ENCODE assay signal across 8 cellular contexts in the genomic region with DNA sequence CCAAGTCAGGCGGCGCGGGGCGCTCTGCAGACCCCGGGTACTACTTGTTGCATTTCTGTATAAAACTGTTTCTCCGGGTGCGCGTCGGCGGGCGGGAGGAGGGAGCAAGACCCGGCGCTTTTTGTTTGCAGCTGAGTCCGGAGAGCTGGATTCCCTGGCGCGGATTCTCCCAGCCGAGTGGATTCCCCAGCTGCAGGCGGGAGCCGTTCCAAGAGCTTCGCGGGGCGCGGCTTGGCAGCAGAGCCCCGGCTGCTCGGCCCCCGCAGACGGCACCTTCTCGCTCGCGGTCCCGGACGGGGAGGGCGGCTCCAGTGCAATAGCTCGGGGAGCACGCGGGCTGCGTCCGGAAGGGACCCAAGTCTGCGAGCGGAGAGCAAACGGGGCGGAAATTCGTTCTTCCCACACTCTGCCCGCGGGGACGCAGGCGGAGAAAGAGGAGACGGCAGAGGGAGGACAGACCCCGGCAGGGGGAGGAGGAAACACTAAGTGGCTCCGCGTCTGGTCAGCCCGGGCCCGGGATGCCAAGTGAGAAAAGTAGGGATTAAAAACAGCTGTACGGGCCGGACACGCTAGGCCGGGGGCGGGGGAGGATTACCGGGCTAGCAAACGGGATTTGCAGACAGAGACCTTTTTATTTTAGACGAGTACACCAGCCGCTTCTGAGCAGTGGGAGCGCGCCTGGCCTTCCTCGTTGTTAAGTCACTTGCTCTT. TPM values are rescaled to one million over a fixed set of nuclear protein-coding genes. Genes with fewer than 3 reads are reported as not detected.
DNase-seq lines count a peak whose midpoint lies in the region; ATAC-seq and TF ChIP-seq lines count a peak whose summit lies in the region.

A gene with protein sequence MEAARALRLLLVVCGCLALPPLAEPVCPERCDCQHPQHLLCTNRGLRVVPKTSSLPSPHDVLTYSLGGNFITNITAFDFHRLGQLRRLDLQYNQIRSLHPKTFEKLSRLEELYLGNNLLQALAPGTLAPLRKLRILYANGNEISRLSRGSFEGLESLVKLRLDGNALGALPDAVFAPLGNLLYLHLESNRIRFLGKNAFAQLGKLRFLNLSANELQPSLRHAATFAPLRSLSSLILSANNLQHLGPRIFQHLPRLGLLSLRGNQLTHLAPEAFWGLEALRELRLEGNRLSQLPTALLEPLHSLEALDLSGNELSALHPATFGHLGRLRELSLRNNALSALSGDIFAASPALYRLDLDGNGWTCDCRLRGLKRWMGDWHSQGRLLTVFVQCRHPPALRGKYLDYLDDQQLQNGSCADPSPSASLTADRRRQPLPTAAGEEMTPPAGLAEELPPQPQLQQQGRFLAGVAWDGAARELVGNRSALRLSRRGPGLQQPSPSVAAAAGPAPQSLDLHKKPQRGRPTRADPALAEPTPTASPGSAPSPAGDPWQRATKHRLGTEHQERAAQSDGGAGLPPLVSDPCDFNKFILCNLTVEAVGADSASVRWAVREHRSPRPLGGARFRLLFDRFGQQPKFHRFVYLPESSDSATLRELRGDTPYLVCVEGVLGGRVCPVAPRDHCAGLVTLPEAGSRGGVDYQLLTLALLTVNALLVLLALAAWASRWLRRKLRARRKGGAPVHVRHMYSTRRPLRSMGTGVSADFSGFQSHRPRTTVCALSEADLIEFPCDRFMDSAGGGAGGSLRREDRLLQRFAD (minus strand): TSS at position 96 of the 711 bp plus-strand sequence. CDS start 284 bp downstream, outside the sequence.

- intact Hi-C loops in PC-9 (cut with micrococcal nuclease; ENCODE audit: unreplicated experiment): no loop called here

- H3K36me3 ChIP-seq in lung (ENCODE audit: control insufficient read depth in 2 of 2, insufficient read depth in 2 of 2, low read length in 2 of 2) (no peaks in the 10 kb centered on the region), PC-9 (ENCODE audit: low read depth) (no peaks in the 10 kb centered on the region)

- peaks cover 9% of the 10 kb centered on the region for H3K27me3 Mint-ChIP-seq in endothelial cell (ENCODE audit: unreplicated experiment)

- CTCF ChIA-PET in PC-9 (lab: Charles Lee): no interaction called here

- no peaks in the 10 kb centered on the region for H4K20me1 ChIP-seq in PC-9 (ENCODE audit: insufficient read depth)

- H3K27ac Mint-ChIP-seq in endothelial cell (ENCODE audit: unreplicated experiment): no peak within 1 kb of the TSS

- TF ChIP-seq CTCF in endothelial cell (IDR thresholded peaks at IDR 0.05; ENCODE audit: unreplicated experiment): no peak
- no peak for TF ChIP-seq CTCF in lung (IDR thresholded peaks at IDR 0.05; ENCODE audit: control extremely low read depth, extremely low read depth)
- TF ChIP-seq CTCF in PC-9 (conservative IDR thresholded peaks at IDR 0.05): no peak

- ATAC-seq in lung (ENCODE audit: insufficient read depth, low FRiP score) (peak; percentile 31), GM18909 (IDR thresholded peaks at IDR 0.05; ENCODE audit: poor library complexity, unreplicated experiment) (no peak)

- H3K27me3 ChIP-seq in lung (ENCODE audit: control insufficient read depth, insufficient read depth) (no peaks in the 10 kb centered on the region), PC-9 (ENCODE audit: insufficient read depth, low read depth) (no peaks in the 10 kb centered on the region)

- H3K4me1 Mint-ChIP-seq in endothelial cell (ENCODE audit: unreplicated experiment): peaks cover 9% of the 10 kb centered on the region

- WGBS in lung, 2 donors: 4 to 5% methylated on average over 65 of the region's 65 CpGs

- peak within 1 kb of the TSS; percentile 84 for H3K4me3 Mint-ChIP-seq in endothelial cell (ENCODE audit: unreplicated experiment)

- no peaks in the 10 kb centered on the region for H3K9me2 ChIP-seq in PC-9 (ENCODE audit: insufficient read depth)

- no TSS peak for BruUV-seq in PC-9 (replicated peaks; lab: Mats Ljungman, UMichigan)

- H3F3A ChIP-seq in PC-9 (ENCODE audit: insufficient read depth, low read depth): no peaks in the 10 kb centered on the region

- peaks cover 0 to 7% of the 10 kb centered on the region in 2 donors for H3K9me3 ChIP-seq in lung (ENCODE audit: control insufficient read depth in 2 of 2, insufficient read depth in 1 of 2, low read length in 1 of 2)
- peaks cover 5% of the 10 kb centered on the region; the same call in 1 of the 2 replicates for H3K9me3 ChIP-seq in PC-9 (ENCODE audit: insufficient read depth, low read depth)

- H3K4me2 ChIP-seq in PC-9: no peak within 1 kb of the TSS

- POLR2A ChIA-PET in PC-9 (lab: Charles Lee; ENCODE audit: unreplicated experiment): no interaction called here

- H3K27ac ChIP-seq in lung (ENCODE audit: low read depth in 1 of 2, low read length in 1 of 2) (peak within 1 kb of the TSS in 1 of 2 donors; percentile 53), substantia nigra (ENCODE audit: low read depth, low read length, poor library complexity, severe bottlenecking) (peak within 1 kb of the TSS; percentile 4), PC-9 (no peak within 1 kb of the TSS)

- no peaks in the 10 kb centered on the region for H3K36me3 Mint-ChIP-seq in endothelial cell (ENCODE audit: low read depth, unreplicated experiment)

- no peaks in the 10 kb centered on the region for H3K79me2 ChIP-seq in PC-9 (ENCODE audit: low read depth)

- no peaks in the 10 kb centered on the region for H3K9me3 Mint-ChIP-seq in endothelial cell (ENCODE audit: unreplicated experiment)

- DNase-seq in ELF-1 (ENCODE audit: low read depth, low spot score) (peak; percentile 78), NCI-H82 (lab: John Stamatoyannopoulos, UW) (peak; percentile 94), endothelial cell (ENCODE audit: low spot score) (peak; percentile 43), lung (ENCODE audit: low spot score) (peak; percentile 74), substantia nigra (lab: John Stamatoyannopoulos, UW) (peak in 46 of 49 donors; percentile 14 to 86 (median 68)), PC-9 (no peak), SKM-1 treated with dmso at 0.1 percent for 144 hours (lab: John Stamatoyannopoulos, UW; ENCODE audit: unreplicated experiment) (no peak)

- H3K4me3 ChIP-seq in lung (no peak within 1 kb of the TSS), PC-9 (no peak within 1 kb of the TSS)

- no peak within 1 kb of the TSS for H2AFZ ChIP-seq in PC-9

- peaks cover 0 to 29% of the 10 kb centered on the region in 2 donors for H3K4me1 ChIP-seq in lung (ENCODE audit: control insufficient read depth in 2 of 2, insufficient read depth in 2 of 2, low read length in 2 of 2)
- H3K4me1 ChIP-seq in PC-9 (replicated peaks; ENCODE audit: insufficient read depth): peaks cover 14% of the 10 kb centered on the region

RNA-seq across cellular contexts. Expression of the gene that starts here (rescaled TPM):
- total RNA-seq in endothelial cell (ENCODE audit: unreplicated experiment) (0.23 TPM), lung (10 to 100 TPM in 1 of 2 donors, 1 to 10 TPM in 1; 2.9 to 17.0 TPM), PC-9 (2021) (not detected in 2 replicates)
- under 1 TPM; 0.52 to 0.65 TPM for polyA plus RNA-seq in lung

Comparison
In these comparisons a context has a peak if more than half of its experiments do, and no peak if none do; other contexts are left out.
1. Peak in DNase-seq in endothelial cell; RNA of the gene not detected or under 1 TPM.
2. DNase-seq: peak in ELF-1 (single experiment), NCI-H82 (single experiment), lung (single experiment) and substantia nigra (46 of 49); none in PC-9 (0 of 2) and SKM-1 treated with dmso at 0.1 percent for 144 hours (single experiment).